16 cellular contexts compared by ENCODE assay signal in genomic region chr6:108699290-108700041, GRCh38.
DNase-seq lines count a peak whose midpoint lies in the region; ATAC-seq and TF ChIP-seq lines count a peak whose summit lies in the region.
"Had no signal": no experiment of that assay in that cellular context is flagged by ENCODE, and none has a peak within 500 bp of the region (broad histone marks: within the 10 kb centered on the region; RNA-seq: fewer than 3 reads in every experiment).

No MANE protein-coding gene starts in this region.

- DNase-seq in H7 (peak; percentile 69), NCI-H345 (lab: John Stamatoyannopoulos, UW) (peak; percentile 59), fibroblast of pulmonary artery (ENCODE audit: low read depth) (peak; percentile 68), neural crest cell (ENCODE audit: low read depth, low spot score) (no peak), COLO829 (ENCODE audit: low spot score) (no peak), WERI-Rb-1 (no peak), A172 (ENCODE audit: low spot score) (no peak)
- DNase-seq: activated T-cell treated with anti-CD3 and anti-CD28 coated beads for 4 hours; effector CD4-positive, alpha-beta T cell; NCI-H226; stimulated activated CD4-positive, alpha-beta T cell treated with anti-CD3 and anti-CD28 coated beads, Interleukin-2, amount 100 ng/mL, for 48 hours; stimulated activated naive CD4-positive, alpha-beta T cell treated with Interleukin-2 at 50 U/mL for 16 hours had no signal

- H3K9me3 Mint-ChIP-seq in neural crest cell = peaks cover 12% of the 10 kb centered on the region

- H3K36me3 ChIP-seq in H7 (replicated peaks; ENCODE audit: control insufficient read depth, insufficient read depth, low read length) (no peaks in the 10 kb centered on the region), WERI-Rb-1 (no peaks in the 10 kb centered on the region)
- H3K36me3 ChIP-seq: SJCRH30 had no signal

- TF ChIP-seq CTCF in fibroblast of pulmonary artery (IDR thresholded peaks at IDR 0.05; ENCODE audit: low read length, missing control alignments) (no peak), neural crest cell (conservative IDR thresholded peaks at IDR 0.05) (no peak), WERI-Rb-1 (IDR thresholded peaks at IDR 0.05; ENCODE audit: low read depth, low read length) (no peak)

- peak overlapping the region; percentile 67 for H3K27ac Mint-ChIP-seq in neural crest cell (ENCODE audit: unreplicated experiment)

- no peak overlapping the region for H3K4me3 Mint-ChIP-seq in neural crest cell

- no peak overlapping the region for H3K27ac ChIP-seq in WERI-Rb-1
- H3K27ac ChIP-seq: BLaER1 treated with 17β-estradiol and CSF1 and Interleukin-3, amounts not matched to agents 10 nM and 100 nM; parathyroid adenoma; SJCRH30 had no signal

- H3K27me3 ChIP-seq in H7 (ENCODE audit: control insufficient read depth, insufficient read depth, low read length) = no peaks in the 10 kb centered on the region
- H3K27me3 ChIP-seq in WERI-Rb-1 (ENCODE audit: insufficient read depth, low read depth, severe bottlenecking) = no peaks in the 10 kb centered on the region
- H3K27me3 ChIP-seq: BLaER1 treated with 17β-estradiol and CSF1 and Interleukin-3, amounts not matched to agents 10 nM and 100 nM; SJCRH30 had no signal

- no peaks in the 10 kb centered on the region for H3K27me3 Mint-ChIP-seq in neural crest cell (ENCODE audit: low read depth)

- H3K4me3 ChIP-seq in H7 (ENCODE audit: insufficient read depth, low read depth, low read length) = no peak overlapping the region
- H3K4me3 ChIP-seq in fibroblast of pulmonary artery (replicated peaks; ENCODE audit: low read depth, low read length) = no peak overlapping the region
- H3K4me3 ChIP-seq in WERI-Rb-1 (ENCODE audit: low read depth, low read length) = no peak overlapping the region
- H3K4me3 ChIP-seq: BLaER1 treated with 17β-estradiol and CSF1 and Interleukin-3, amounts not matched to agents 10 nM and 100 nM; SJCRH30 had no signal

- ATAC-seq in HG03045 (IDR thresholded peaks at IDR 0.05; ENCODE audit: unreplicated experiment) = no peak

- H3K4me1 Mint-ChIP-seq in neural crest cell = no peaks in the 10 kb centered on the region

- peaks cover 3% of the 10 kb centered on the region for H3K9me3 ChIP-seq in WERI-Rb-1 (ENCODE audit: severe bottlenecking)

- H3K36me3 Mint-ChIP-seq in neural crest cell (ENCODE audit: low read depth) = peaks cover 9% of the 10 kb centered on the region

Comparison
In these comparisons a context has a peak if more than half of its experiments do, and no peak if none do; other contexts are left out.
1. DNase-seq: peak in H7 (single experiment), NCI-H345 (single experiment) and fibroblast of pulmonary artery (single experiment); none in neural crest cell (single experiment), COLO829 (single experiment), WERI-Rb-1 (single experiment) and A172 (single experiment).